ENCODE assay signal across 1 cellular context in genomic region chr7:2452643-2453270, GRCh38.
TF ChIP-seq lines count a peak whose summit lies in the region.

No MANE protein-coding gene starts in this region.

TF ChIP-seq in K562, 482 proteins besides CTCF, POLR2A, EP300 and RAD21 (continued from another document):
- TF ChIP-seq ZNF384 (IDR thresholded peaks at IDR 0.05; ENCODE audit: low read depth, low read length): peak; percentile 42
- peak; percentile 84 for TF ChIP-seq ZNF121 (CRISPR knock-in tag; conservative IDR thresholded peaks at IDR 0.05)
- no peak for TF ChIP-seq RNF2 (IDR thresholded peaks at IDR 0.05)
